13 cellular contexts compared by ENCODE assay signal in genomic region chr14:24353551-24354529, GRCh38. TPM values are rescaled to one million over a fixed set of nuclear protein-coding genes. Genes with fewer than 3 reads are reported as not detected.
DNase-seq lines count a peak whose midpoint lies in the region; ATAC-seq and TF ChIP-seq lines count a peak whose summit lies in the region.
"Had no signal": no experiment of that assay in that cellular context is flagged by ENCODE, and none has a peak within 500 bp of the region (broad histone marks: within the 10 kb centered on the region; RNA-seq: fewer than 3 reads in every experiment).

No MANE protein-coding gene starts in this region.

- no peaks in the 10 kb centered on the region for H3K79me2 ChIP-seq in ACC112 (ENCODE audit: control insufficient read depth, insufficient read depth, low read length, unreplicated experiment)

- TF ChIP-seq CTCF in HFF-Myc (IDR thresholded peaks at IDR 0.05; ENCODE audit: low read depth, low read length, missing control alignments) (no peak), right lobe of liver (IDR thresholded peaks at IDR 0.05) (no peak), spleen (IDR thresholded peaks at IDR 0.05 in 8 of 11, conservative IDR thresholded peaks at IDR 0.05 in 3 of 11) (no peak)

- intact Hi-C loops in right lobe of liver (cut with DNase I) (no loop called here), spleen (cut with DNase I; ENCODE audit: low total_unique reads) (no loop called here)

- H3K27me3 ChIP-seq in ACC112 (ENCODE audit: insufficient read depth, low read length) (no peaks in the 10 kb centered on the region), right lobe of liver (no peaks in the 10 kb centered on the region), spleen (replicated peaks in 1 of 7) (peaks cover 0 to 37% (median 0%) of the 10 kb centered on the region in 7 donors)

- peaks cover 11% of the 10 kb centered on the region for H3K4me1 ChIP-seq in ACC112 (ENCODE audit: control insufficient read depth, insufficient read depth, low read length, unreplicated experiment)
- peaks cover 0 to 4% (median 0%) of the 10 kb centered on the region in 4 donors for H3K4me1 ChIP-seq in right lobe of liver
- H3K4me1 ChIP-seq in spleen = no peaks in the 10 kb centered on the region

- ATAC-seq in right lobe of liver (peak; percentile 59 to 92 (median 69)), HG03565 (IDR thresholded peaks at IDR 0.05; ENCODE audit: unreplicated experiment) (no peak), HG02588 (IDR thresholded peaks at IDR 0.05; ENCODE audit: unreplicated experiment) (no peak)

- H2AFZ ChIP-seq in ACC112 (ENCODE audit: low read length, unreplicated experiment) = no peak overlapping the region

- TF ChIP-seq POLR2A in right lobe of liver (IDR thresholded peaks at IDR 0.05) (no peak), spleen (IDR thresholded peaks at IDR 0.05) (no peak)

- 64% methylated on average over 4 of the region's 5 CpGs for WGBS in right lobe of liver (ENCODE audit: insufficient coverage, low coverage, low lambda C conversion rate, missing lambda C conversion rate)
- WGBS in spleen, 5 donors = 60 to 92% (median 76%) methylated on average over 5 of the region's 5 CpGs

- peak; percentile 56 for DNase-seq in HFF-Myc (ENCODE audit: extremely low read depth, low read depth)
- peak; percentile 38 for DNase-seq in dedifferentiated amniotic fluid mesenchymal stem cell (ENCODE audit: extremely low spot score)
- no peak for DNase-seq in right lobe of liver
- DNase-seq in spleen = no peak
- no peak for DNase-seq in NCI-H146 (lab: John Stamatoyannopoulos, UW)
- DNase-seq: DMS79 treated with DMSO at 0.1 percent for 48 hours; effector CD8-positive, alpha-beta T cell; immature natural killer cell; naive B cell; T1000 had no signal

- H3K36me3 ChIP-seq in ACC112 (ENCODE audit: insufficient read depth, low read length) = no peaks in the 10 kb centered on the region
- H3K36me3 ChIP-seq in right lobe of liver = no peaks in the 10 kb centered on the region
- no peaks in the 10 kb centered on the region for H3K36me3 ChIP-seq in spleen

- H3K4me3 ChIP-seq in ACC112 (ENCODE audit: low read depth, low read length) (no peak overlapping the region), HFF-Myc (replicated peaks; ENCODE audit: low read depth, low read length) (no peak overlapping the region), right lobe of liver (no peak overlapping the region), spleen (no peak overlapping the region)

- H3K27ac ChIP-seq in ACC112 (ENCODE audit: low read depth, low read length) = peak overlapping the region; percentile 51
- H3K27ac ChIP-seq in right lobe of liver = no peak overlapping the region
- no peak overlapping the region for H3K27ac ChIP-seq in spleen

- H3K9me3 ChIP-seq in right lobe of liver (no peaks in the 10 kb centered on the region), spleen (no peaks in the 10 kb centered on the region)

RNA-seq across cellular contexts. Expression of gene RIPK3, which starts 14.0 kb away (rescaled TPM):
- total RNA-seq in right lobe of liver (1 to 10 TPM in 2 of 6 experiments, under 1 TPM in 4; 0.70 to 1.6 (median 0.90) TPM), spleen (10 to 100 TPM; 24.8 to 42.4 (median 32.6) TPM)
- polyA plus RNA-seq in spleen = 10 to 100 TPM; 14.0 to 18.4 (median 14.7) TPM

RNA-seq across cellular contexts. Expression of gene NFATC4, which starts 14.1 kb away (rescaled TPM):
- total RNA-seq in right lobe of liver (1 to 10 TPM; 1.0 to 3.7 (median 2.0) TPM), spleen (10 to 100 TPM; 10.7 to 29.2 (median 20.2) TPM)
- polyA plus RNA-seq in spleen = 100 to 1,000 TPM in 1 of 3 donors, 10 to 100 TPM in 2; 51.1 to 145 (median 99.9) TPM
- polyA plus RNA-seq: immature natural killer cell had no signal

RNA-seq across cellular contexts. Expression of gene ADCY4, which starts 19.0 kb away (rescaled TPM):
- total RNA-seq in right lobe of liver = 1 to 10 TPM; 2.3 to 7.2 (median 3.9) TPM
- total RNA-seq in spleen = 100 to 1,000 TPM in 1 of 7 donors, 10 to 100 TPM in 6; 34.4 to 114 (median 68.7) TPM
- polyA plus RNA-seq in spleen = 10 to 100 TPM; 13.0 to 53.5 (median 34.0) TPM

RNA-seq across cellular contexts. Expression of gene LTB4R, which starts 42.5 kb away (rescaled TPM):
- total RNA-seq in right lobe of liver (1 to 10 TPM; 2.7 to 5.5 (median 3.9) TPM), spleen (10 to 100 TPM; 20.9 to 50.4 (median 35.8) TPM)
- 10 to 100 TPM; 13.9 to 28.6 (median 28.6) TPM for polyA plus RNA-seq in spleen

RNA-seq across cellular contexts. Expression of gene LTB4R2, which starts 43.9 kb away (rescaled TPM):
- total RNA-seq in right lobe of liver (1 to 10 TPM; 1.8 to 5.8 (median 3.5) TPM), spleen (10 to 100 TPM in 6 of 7 donors, 1 to 10 TPM in 1; 9.2 to 32.3 (median 18.1) TPM)
- polyA plus RNA-seq in spleen = 1 to 10 TPM in 2 of 3 donors, under 1 TPM in 1; 0.83 to 4.0 (median 1.3) TPM

Comparison
In these comparisons a context has a peak if more than half of its experiments do, and no peak if none do; other contexts are left out.
1. DNase-seq: peak in HFF-Myc (single experiment) and dedifferentiated amniotic fluid mesenchymal stem cell (single experiment); none in right lobe of liver (0 of 3), spleen (single experiment) and NCI-H146 (single experiment).
2. ATAC-seq: peak in right lobe of liver (4 of 4); none in HG03565 (single experiment) and HG02588 (single experiment).
3. RNA of gene RIPK3, which starts 14.0 kb away (total RNA-seq): 24.8 to 42.4 TPM in spleen; 0.70 to 1.6 TPM in right lobe of liver; every median in the first group is over 10 times any median in the second.
4. RNA of gene ADCY4, which starts 19.0 kb away (total RNA-seq): 34.4 to 114 TPM in spleen; 2.3 to 7.2 TPM in right lobe of liver; every median in the first group is over 4 times any median in the second.